Comparison of ENCODE assay signal across 16 cellular contexts in the genomic region with DNA sequence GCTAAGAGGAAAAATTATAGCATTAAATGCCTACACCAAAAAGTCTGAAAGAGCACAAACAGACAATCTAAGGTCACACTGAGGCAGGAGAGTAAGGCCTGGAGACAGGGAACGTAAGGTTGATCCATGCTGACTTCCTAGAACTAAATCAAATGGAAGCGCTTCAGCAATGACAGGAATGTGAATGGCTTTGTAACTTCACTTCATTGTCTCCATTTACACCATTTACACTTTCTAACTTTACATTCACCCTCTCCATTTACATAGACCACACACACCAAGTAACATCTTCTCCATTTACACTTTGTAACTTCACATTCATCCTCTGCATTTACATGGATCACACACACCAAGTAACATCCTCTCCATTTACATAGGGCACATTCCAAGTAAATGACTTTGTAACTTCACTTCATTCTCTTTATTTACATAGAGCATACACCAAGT.
"Had no signal": no experiment of that assay in that cellular context is flagged by ENCODE, and none has a peak within 500 bp of the region (broad histone marks: within the 10 kb centered on the region; RNA-seq: fewer than 3 reads in every experiment).

No MANE protein-coding gene starts in this region.

- H3K27me3 ChIP-seq: ascending aorta, gastroesophageal sphincter, heart right ventricle, left lung, transverse colon, vagina had no signal

- H3K9me3 ChIP-seq: ascending aorta, transverse colon, vagina had no signal

- H3K4me1 ChIP-seq: ascending aorta, gastroesophageal sphincter, left lung, transverse colon, vagina had no signal

- H3K36me3 ChIP-seq: ascending aorta, gastroesophageal sphincter, heart right ventricle, left lung, transverse colon, vagina had no signal

- H3K4me3 ChIP-seq: ascending aorta, gastroesophageal sphincter, heart right ventricle, left lung, transverse colon, vagina had no signal

- ATAC-seq: activated CD4-positive, CD25-positive, alpha-beta regulatory T cell treated with anti-CD3 and anti-CD28 coated beads, Interleukin-2, amount 50 U/mL, for 24 hours; gastroesophageal sphincter; heart right ventricle; left lung had no signal

- H3K27ac ChIP-seq: ascending aorta, gastroesophageal sphincter, heart right ventricle, left lung, transverse colon, vagina had no signal

- DNase-seq: activated CD4-positive, alpha-beta T cell treated with anti-CD3 and anti-CD28 coated beads, Interleukin-2, amount 50 U/mL, for 1 hour; activated CD8-positive, alpha-beta memory T cell treated with anti-CD3 and anti-CD28 coated beads, Interleukin-2, amount 50 U/mL, for 4 hours; activated effector memory CD4-positive, alpha-beta T cell treated with anti-CD3 and anti-CD28 coated beads, Interleukin-2, amount 50 U/mL, for 16 hours; activated naive CD4-positive, alpha-beta T cell treated with anti-CD3 and anti-CD28 coated beads, Interleukin-2, amount 50 U/mL, for 16 hours; activated T-cell treated with anti-CD3 and anti-CD28 coated beads, Interleukin-2, amount 50 U/mL, for 48 hours; cortex of kidney; heart right ventricle; left lung; nephron progenitor cell; stimulated activated CD4-positive, alpha-beta T cell treated with anti-CD3 and anti-CD28 coated beads, Interleukin-12 subunit alpha, Interleukin-12 subunit beta, amount 100 ng/mL, for 4 hours; stimulated activated CD4-positive, alpha-beta T cell treated with anti-CD3 and anti-CD28 coated beads, Interleukin-1b, Interleukin-23, amount 100 ng/mL, for 48 hours; transverse colon had no signal
